Comparison of ENCODE assay signal across 27 cellular contexts in genomic region chr15:78355185-78355584, GRCh38. TPM values are rescaled to one million over a fixed set of nuclear protein-coding genes. Genes with fewer than 3 reads are reported as not detected.
A peak's percentile ranks its signal among the peaks of the same experiment; 100 is the strongest.
DNase-seq lines count a peak whose midpoint lies in the region; ATAC-seq, FAIRE-seq and TF ChIP-seq lines count a peak whose summit lies in the region.
"Had no signal": no experiment of that assay in that cellular context is flagged by ENCODE, and none has a peak within 500 bp of the region (broad histone marks: within the 10 kb centered on the region; RNA-seq: fewer than 3 reads in every experiment).

No MANE protein-coding gene starts in this region.

- H3K4me2 ChIP-seq in Karpas-422 (ENCODE audit: low read depth, low read length, poor library complexity, severe bottlenecking) (no peak overlapping the region), K562 (ENCODE audit: insufficient read depth, low read length) (no peak overlapping the region)
- H3K4me2 ChIP-seq: A549; BLaER1 treated with 17β-estradiol and CSF1 and Interleukin-3, amounts not matched to agents 10 nM and 100 nM had no signal

- no peak overlapping the region for H3K27ac ChIP-seq in Karpas-422 (ENCODE audit: low read length)
- no peak overlapping the region for H3K27ac ChIP-seq in K562 (ENCODE audit: extremely low read depth, low read depth, low read length)
- H3K27ac ChIP-seq: A549; BLaER1 treated with 17β-estradiol and CSF1 and Interleukin-3, amounts not matched to agents 10 nM and 100 nM; GM23248 had no signal

- ATAC-seq in K562 (no peak), left lobe of liver (no peak), HG03442 (IDR thresholded peaks at IDR 0.05; ENCODE audit: unreplicated experiment) (no peak), GM19463 (IDR thresholded peaks at IDR 0.05; ENCODE audit: unreplicated experiment) (no peak)
- ATAC-seq: A549 had no signal

- H3K79me2 ChIP-seq in Karpas-422 (ENCODE audit: low read length) (no peaks in the 10 kb centered on the region), K562 (ENCODE audit: control insufficient read depth, insufficient read depth, low read length) (no peaks in the 10 kb centered on the region)

- CTCF ChIA-PET in K562 (lab: Yijun Ruan, JAX; ENCODE audit: low intra/inter-chr PET ratio) = no interaction called here

- H3K9ac ChIP-seq in Karpas-422 (ENCODE audit: low read length) (no peak overlapping the region), K562 (ENCODE audit: insufficient read depth in 1 of 2, low read depth in 2 of 2, low read length in 2 of 2) (no peak overlapping the region)
- H3K9ac ChIP-seq: BLaER1 treated with 17β-estradiol and CSF1 and Interleukin-3, amounts not matched to agents 10 nM and 100 nM; GM23248 had no signal

- no peak for TF ChIP-seq EP300 in K562 (IDR thresholded peaks at IDR 0.05; ENCODE audit: low read length)

- H3K9me3 ChIP-seq in Karpas-422 (ENCODE audit: low read length) (no peaks in the 10 kb centered on the region), K562 (replicated peaks; ENCODE audit: control insufficient read depth, insufficient read depth, low read depth, low read length) (no peaks in the 10 kb centered on the region; the same call in 1 of the 2 replicates)
- H3K9me3 ChIP-seq: A549; BE2C; BLaER1 treated with 17β-estradiol and CSF1 and Interleukin-3, amounts not matched to agents 10 nM and 100 nM had no signal

- no peak for TF ChIP-seq RAD21 in K562 (CRISPR knock-in tag; conservative IDR thresholded peaks at IDR 0.05 in 1 of 2, IDR thresholded peaks at IDR 0.05 in 1 of 2)

- no peak overlapping the region for H3K4me3 ChIP-seq in Karpas-422 (ENCODE audit: low read length)
- no peak overlapping the region for H3K4me3 ChIP-seq in K562
- H3K4me3 ChIP-seq: A549; BLaER1 treated with 17β-estradiol and CSF1 and Interleukin-3, amounts not matched to agents 10 nM and 100 nM; GM23248 had no signal

- in situ Hi-C loops in K562 (cut with MboI) = no loop called here

- peaks cover 6% of the 10 kb centered on the region; the same call in 1 of the 2 replicates for H3K4me1 ChIP-seq in Karpas-422 (ENCODE audit: low read length)
- H3K4me1 ChIP-seq in K562 (replicated peaks in 1 of 2; ENCODE audit: control insufficient read depth in 2 of 2, insufficient read depth in 2 of 2, low read length in 2 of 2) = no peaks in the 10 kb centered on the region
- H3K4me1 ChIP-seq: A549, BE2C had no signal

- no peak for TF ChIP-seq CTCF in K562 (IDR thresholded peaks at IDR 0.05 in 2 of 3, conservative IDR thresholded peaks at IDR 0.05 in 1 of 3; ENCODE audit: insufficient read depth in 2 of 3, low read depth in 1 of 3, low read length in 3 of 3)

- POLR2A ChIA-PET in K562 (lab: Yijun Ruan, JAX) = no interaction called here

- H3K9me2 ChIP-seq in Karpas-422 (replicated peaks; ENCODE audit: insufficient read depth, low read length) = no peaks in the 10 kb centered on the region

- H3K27me3 ChIP-seq in Karpas-422 (ENCODE audit: low read length) (no peaks in the 10 kb centered on the region; the same call in 1 of the 2 replicates), K562 (ENCODE audit: control insufficient read depth in 2 of 2, insufficient read depth in 2 of 2, low read length in 2 of 2) (peaks cover 5 to 6% of the 10 kb centered on the region in 2 experiments; a peak in 4 of 5 replicates)
- H3K27me3 ChIP-seq: BE2C; BLaER1 treated with 17β-estradiol and CSF1 and Interleukin-3, amounts not matched to agents 10 nM and 100 nM had no signal

- no peaks in the 10 kb centered on the region for H4K20me1 ChIP-seq in Karpas-422 (ENCODE audit: insufficient read depth, low read depth, low read length)
- H4K20me1 ChIP-seq in K562 (replicated peaks; ENCODE audit: control insufficient read depth, insufficient read depth, low read length) = no peaks in the 10 kb centered on the region
- H4K20me1 ChIP-seq: BLaER1 treated with 17β-estradiol and CSF1 and Interleukin-3, amounts not matched to agents 10 nM and 100 nM had no signal

- BruUV-seq in K562 (replicated peaks; lab: Mats Ljungman, UMichigan) = no TSS peak

- H2AFZ ChIP-seq in Karpas-422 (ENCODE audit: low read length) (no peak overlapping the region), K562 (ENCODE audit: low read depth, low read length) (no peak overlapping the region)
- H2AFZ ChIP-seq: GM23248 had no signal

- DNase-seq in Karpas-422 (peak; percentile 17), K562 (ENCODE audit: extremely low read depth in 1 of 4, low spot score in 3 of 4) (no peak), left lobe of liver (ENCODE audit: low spot score) (peak; percentile 19), NK-92 (lab: John Stamatoyannopoulos, UW; ENCODE audit: unreplicated experiment) (no peak)
- DNase-seq: 8988T; ACHN; AML-193; BE2C; Calu3; CD4-positive, alpha-beta T cell; CD8-positive, alpha-beta memory T cell; COR-L47; DMS53; DMS79 treated with DMSO at 0.1 percent for 48 hours; GF-D8; GM23248; H7; HCEC 1CT had no signal

- no peak for FAIRE-seq in K562 (lab: Jason Lieb, UNC)
- FAIRE-seq: GM12891, GM18507, H1 had no signal

- WGBS in K562 (ENCODE audit: insufficient coverage, low coverage, missing lambda C conversion rate) = 16% methylated on average over 8 of the region's 8 CpGs

- intact Hi-C loops in K562 (cut with micrococcal nuclease) = no loop called here

- H3K36me3 ChIP-seq in Karpas-422 (ENCODE audit: insufficient read depth, low read length) (no peaks in the 10 kb centered on the region), K562 (ENCODE audit: control insufficient read depth, insufficient read depth, low read length) (no peaks in the 10 kb centered on the region)
- H3K36me3 ChIP-seq: BE2C; BLaER1 treated with 17β-estradiol and CSF1 and Interleukin-3, amounts not matched to agents 10 nM and 100 nM had no signal

- no peaks in the 10 kb centered on the region for H3K9me1 ChIP-seq in K562 (ENCODE audit: control insufficient read depth, insufficient read depth, low read length)

- TF ChIP-seq POLR2A in K562 (conservative IDR thresholded peaks at IDR 0.05) = no peak

TF ChIP-seq in K562, 482 proteins besides CTCF, POLR2A, EP300 and RAD21 (continues in another document):
- TF ChIP-seq NFIC (IDR thresholded peaks at IDR 0.05) = no peak
- TF ChIP-seq PKNOX1 (IDR thresholded peaks at IDR 0.05) = 0 out of 2 replicates have a peak, but pooled peaks have one; percentile 13
- TF ChIP-seq PRPF4 (IDR thresholded peaks at IDR 0.05; ENCODE audit: insufficient read depth, low read depth, low read length, poor library complexity, severe bottlenecking) = no peak
- peak; percentile 73 to 77 for TF ChIP-seq NRF1 (conservative IDR thresholded peaks at IDR 0.05 in 1 of 2, IDR thresholded peaks at IDR 0.05 in 1 of 2)
- no peak for TF ChIP-seq STAT5A (IDR thresholded peaks at IDR 0.05; ENCODE audit: borderline replicate concordance, low read length)

RNA-seq across cellular contexts. Expression of gene CRABP1, which starts 15.0 kb away (rescaled TPM):
- total RNA-seq in Karpas-422 (2014; rRNA removed; shearing (Covaris generic); ENCODE audit: low replicate concordance) = not detected in 2 replicates
- not detected in 2 replicates for total RNA-seq in K562 (2011; cell fraction: chromatin; rRNA removed; ENCODE audit: low replicate concordance)
- not detected in 2 replicates for total RNA-seq in K562 (2011; cell fraction: nucleolus; rRNA removed)
- total RNA-seq in K562 (2011; cell fraction: nucleoplasm; rRNA removed) = not detected in 2 replicates
- total RNA-seq in K562 (2014; rRNA removed) (not detected in 2 replicates), K562 (2014; rRNA removed; fragmentation: Illumina TruSeq; extraction: Trizol) (not detected in 2 replicates), K562 (2015; rRNA removed; fragmentation: Illumina TruSeq; extraction: Trizol) (not detected in 2 replicates), K562 (2021) (0.40 and 0.60 TPM in 2 replicates), left lobe of liver (0.40 TPM)
- polyA plus RNA-seq in K562 (2011; rRNA removed) (not detected in 2 replicates), K562 (2014; fragmentation: Illumina TruSeq; extraction: Trizol) (not detected in 2 replicates), K562 (2014; fragmentation: Nextera tagmentation; extraction: Ambion mirVana) (not detected), K562 (2014; rRNA removed) (not detected in 2 replicates)
- polyA plus RNA-seq in K562 (2011; cell fraction: cytosol; rRNA removed) = not detected in 2 replicates
- polyA plus RNA-seq in K562 (2011; cell fraction: nucleus; rRNA removed) = not detected in 2 replicates
- polyA plus RNA-seq in K562 (2012) = not detected in 2 replicates
- not detected in 2 replicates for polyA minus RNA-seq in K562 (2011; rRNA and poly(A)+ RNA removed)
- not detected in 2 replicates for polyA minus RNA-seq in K562 (2011; cell fraction: cytosol; rRNA and poly(A)+ RNA removed)
- polyA minus RNA-seq in K562 (2011; cell fraction: nucleus; rRNA and poly(A)+ RNA removed) = not detected in 2 replicates
- total RNA-seq: Calu3; CD4-positive, alpha-beta T cell; CD8-positive, alpha-beta memory T cell; G401; GM23248 had no signal
- polyA plus RNA-seq: CD14-positive monocyte; CD8-positive, alpha-beta memory T cell; GM23248 had no signal

RNA-seq across cellular contexts. Expression of gene SKIC8, which starts 55.8 kb away (rescaled TPM):
- total RNA-seq in Karpas-422 (2014; rRNA removed; shearing (Covaris generic); ENCODE audit: low replicate concordance) = 96.9 and 134 TPM in 2 replicates
- total RNA-seq in K562 (2011; cell fraction: chromatin; rRNA removed; ENCODE audit: low replicate concordance) = 61.2 and 107 TPM in 2 replicates
- total RNA-seq in K562 (2011; cell fraction: nucleolus; rRNA removed) = 40.1 and 43.9 TPM in 2 replicates
- 76.0 and 92.8 TPM in 2 replicates for total RNA-seq in K562 (2011; cell fraction: nucleoplasm; rRNA removed)
- 99.3 and 118 TPM in 2 replicates for total RNA-seq in K562 (2014; rRNA removed)
- 139 and 146 TPM in 2 replicates for total RNA-seq in K562 (2014; rRNA removed; fragmentation: Illumina TruSeq; extraction: Trizol)
- 152 and 164 TPM in 2 replicates for total RNA-seq in K562 (2015; rRNA removed; fragmentation: Illumina TruSeq; extraction: Trizol)
- total RNA-seq in K562 (2021) = 79.5 and 87.3 TPM in 2 replicates
- polyA plus RNA-seq in K562 (2011; rRNA removed) = 158 and 224 TPM in 2 replicates
- 108 and 162 TPM in 2 replicates for polyA plus RNA-seq in K562 (2011; cell fraction: cytosol; rRNA removed)
- polyA plus RNA-seq in K562 (2011; cell fraction: nucleus; rRNA removed) = 96.8 and 114 TPM in 2 replicates
- polyA plus RNA-seq in K562 (2012) = 60.8 and 135 TPM in 2 replicates
- 124 and 127 TPM in 2 replicates for polyA plus RNA-seq in K562 (2014; fragmentation: Illumina TruSeq; extraction: Trizol)
- polyA plus RNA-seq in K562 (2014; fragmentation: Nextera tagmentation; extraction: Ambion mirVana) = 100 to 1,000 TPM; 352 to 389 TPM
- polyA plus RNA-seq in K562 (2014; rRNA removed) = 140 and 168 TPM in 2 replicates
- 124 and 180 TPM in 2 replicates for polyA minus RNA-seq in K562 (2011; rRNA and poly(A)+ RNA removed)
- 51.6 and 80.3 TPM in 2 replicates for polyA minus RNA-seq in K562 (2011; cell fraction: cytosol; rRNA and poly(A)+ RNA removed)
- 30.0 and 50.1 TPM in 2 replicates for polyA minus RNA-seq in K562 (2011; cell fraction: nucleus; rRNA and poly(A)+ RNA removed)
- 22.1 TPM for total RNA-seq in left lobe of liver

Comparison
In these comparisons a context has a peak if more than half of its experiments do, and no peak if none do; other contexts are left out.
1. DNase-seq: peak in Karpas-422 (single experiment) and left lobe of liver (single experiment); none in K562 (0 of 4) and NK-92 (single experiment).